ENCODE assay signal across 8 cellular contexts in genomic region chr5:126492939-126493338, GRCh38.
DNase-seq lines count a peak whose midpoint lies in the region; TF ChIP-seq lines count a peak whose summit lies in the region.

No MANE protein-coding gene starts in this region.

- no peaks in the 10 kb centered on the region; the same call in 1 of the 2 replicates for H3K36me3 ChIP-seq in OCI-LY1 (ENCODE audit: insufficient read depth, low read length)

- peak; percentile 35 for DNase-seq in DMS53 (lab: John Stamatoyannopoulos, UW)
- no peak for DNase-seq in DMS53 treated with DMSO at 0.1 percent for 48 hours (lab: John Stamatoyannopoulos, UW; ENCODE audit: unreplicated experiment)
- DNase-seq in epithelial cell of prostate (ENCODE audit: low read depth, low spot score) = no peak
- DNase-seq in retinal pigment epithelial cell (ENCODE audit: low read depth) = no peak
- DNase-seq in NCI-H1436 treated with DMSO at 0.1 percent for 48 hours (lab: John Stamatoyannopoulos, UW) = no peak
- no peak for DNase-seq in NAMALWA (ENCODE audit: low spot score)
- no peak for DNase-seq in stimulated activated CD4-positive, alpha-beta T cell treated with anti-CD3 and anti-CD28 coated beads, Interleukin-12 subunit alpha, Interleukin-12 subunit beta, amount 100 ng/mL, for 4 hours

- H3K79me2 ChIP-seq in OCI-LY1 (ENCODE audit: insufficient read depth, low read length) = no peaks in the 10 kb centered on the region

- H3K4me1 ChIP-seq in OCI-LY1 (ENCODE audit: insufficient read depth, low read length, severe bottlenecking) = no peaks in the 10 kb centered on the region

- H3F3A ChIP-seq in OCI-LY1 (ENCODE audit: insufficient read depth, low read length) = no peaks in the 10 kb centered on the region

- no peaks in the 10 kb centered on the region for H4K20me1 ChIP-seq in OCI-LY1 (ENCODE audit: insufficient read depth, low read length)

- H3K27ac ChIP-seq in OCI-LY1 (ENCODE audit: low read depth, low read length, poor library complexity, severe bottlenecking) = no peak overlapping the region
- peak overlapping the region; percentile 30 for H3K27ac ChIP-seq in epithelial cell of prostate

- H3K9me3 ChIP-seq in OCI-LY1 (ENCODE audit: low read length) = no peaks in the 10 kb centered on the region

- no peak overlapping the region for H2AFZ ChIP-seq in OCI-LY1 (ENCODE audit: low read length)

- no peaks in the 10 kb centered on the region for H3K27me3 ChIP-seq in OCI-LY1 (ENCODE audit: insufficient read depth, low read length)

- H3K4me3 ChIP-seq in OCI-LY1 (ENCODE audit: low read depth, low read length, poor library complexity, severe bottlenecking) (no peak overlapping the region), retinal pigment epithelial cell (ENCODE audit: low read length) (no peak overlapping the region)

- H3K9me2 ChIP-seq in OCI-LY1 (ENCODE audit: low read depth, low read length) = no peaks in the 10 kb centered on the region

- H3K9ac ChIP-seq in OCI-LY1 (ENCODE audit: low read length) = no peak overlapping the region

- no peak overlapping the region for H3K4me2 ChIP-seq in OCI-LY1 (ENCODE audit: low read length)

- TF ChIP-seq CTCF in OCI-LY1 (IDR thresholded peaks at IDR 0.05; ENCODE audit: low read length) (peak; percentile 54), retinal pigment epithelial cell (conservative IDR thresholded peaks at IDR 0.05; ENCODE audit: low read depth, low read length) (peak; percentile 37)
